33 cellular contexts compared by ENCODE assay signal in genomic region chr12:98945864-98946263, GRCh38.
"Had no signal": no experiment of that assay in that cellular context is flagged by ENCODE, and none has a peak within 500 bp of the region (broad histone marks: within the 10 kb centered on the region; RNA-seq: fewer than 3 reads in every experiment).

No MANE protein-coding gene starts in this region.

- FAIRE-seq: TTC549 had no signal

- H3K9me3 ChIP-seq: ascending aorta, body of pancreas, breast epithelium had no signal

- ATAC-seq: activated CD4-positive, alpha-beta T cell treated with anti-CD3 and anti-CD28 coated beads for 36 hours; activated CD4-positive, CD25-positive, alpha-beta regulatory T cell treated with anti-CD3 and anti-CD28 coated beads, Interleukin-2, amount 50 U/mL, for 24 hours; activated CD8-positive, alpha-beta memory T cell treated with anti-CD3 and anti-CD28 coated beads, Interleukin-2, amount 10 ng/mL, durations not matched to agents 7 days and 5 days; activated CD8-positive, alpha-beta T cell treated with anti-CD3 and anti-CD28 coated beads, Interleukin-2, amount 10 ng/mL, durations not matched to agents 7 days and 5 days; activated naive CD8-positive, alpha-beta T cell treated with anti-CD3 and anti-CD28 coated beads, Interleukin-2, amount 50 U/mL, for 24 hours; body of pancreas; WTC11 had no signal

- H3K27ac ChIP-seq: ascending aorta, body of pancreas, brain microvascular endothelial cell, breast epithelium, WERI-Rb-1 had no signal

- H3K4me1 ChIP-seq: ascending aorta, body of pancreas, breast epithelium had no signal

- DNase-seq: activated CD4-positive, alpha-beta memory T cell treated with anti-CD3 and anti-CD28 coated beads, Interleukin-2, amount 10 ng/mL, durations not matched to agents 7 days and 5 days; activated CD4-positive, alpha-beta T cell treated with anti-CD3 and anti-CD28 coated beads for 1 hour; activated CD4-positive, alpha-beta T cell treated with anti-CD3 and anti-CD28 coated beads for 36 hours; activated CD4-positive, alpha-beta T cell treated with anti-CD3 and anti-CD28 coated beads for 48 hours; activated CD4-positive, alpha-beta T cell treated with anti-CD3 and anti-CD28 coated beads, Interleukin-2, amount 10 ng/mL, durations not matched to agents 7 days and 5 days; activated CD4-positive, alpha-beta T cell treated with anti-CD3 and anti-CD28 coated beads, Interleukin-2, amount 50 U/mL, for 48 hours; activated CD4-positive, CD25-positive, alpha-beta regulatory T cell; activated CD8-positive, alpha-beta memory T cell treated with anti-CD3 and anti-CD28 coated beads for 24 hours; activated CD8-positive, alpha-beta memory T cell treated with anti-CD3 and anti-CD28 coated beads, Interleukin-2, amount 10 ng/mL, durations not matched to agents 7 days and 5 days; activated CD8-positive, alpha-beta memory T cell treated with anti-CD3 and anti-CD28 coated beads, Interleukin-2, amount 50 U/mL, for 48 hours; activated CD8-positive, alpha-beta T cell treated with anti-CD3 and anti-CD28 coated beads, Interleukin-2, amount 10 ng/mL, durations not matched to agents 7 days and 5 days; activated effector memory CD4-positive, alpha-beta T cell treated with Interleukin-2 at 50 U/mL for 16 hours; activated gamma-delta T cell; activated naive CD4-positive, alpha-beta T cell treated with anti-CD3 and anti-CD28 coated beads, Interleukin-2, amount 10 ng/mL, durations not matched to agents 7 days and 5 days; activated naive CD4-positive, alpha-beta T cell treated with Interleukin-2 at 50 U/mL for 16 hours; activated naive CD8-positive, alpha-beta T cell treated with anti-CD3 and anti-CD28 coated beads, Interleukin-2, amount 10 ng/mL, durations not matched to agents 7 days and 5 days; activated naive CD8-positive, alpha-beta T cell treated with anti-CD3 and anti-CD28 coated beads, Interleukin-2, amount 50 U/mL, for 24 hours; activated T-cell treated with anti-CD3 and anti-CD28 coated beads, Interleukin-2, amount 50 U/mL, for 24 hours; activated T-cell treated with anti-CD3 and anti-CD28 coated beads, Interleukin-2, amount 50 U/mL, for 48 hours; amygdala; anterior cingulate cortex; body of pancreas; brain microvascular endothelial cell; central memory CD4-positive, alpha-beta T cell; T-helper 1 cell; T-helper 2 cell; T-helper 9 cell; WERI-Rb-1 had no signal

- H3K4me3 ChIP-seq: ascending aorta, body of pancreas, breast epithelium had no signal

- H3K36me3 ChIP-seq: ascending aorta, brain microvascular endothelial cell, breast epithelium, WERI-Rb-1 had no signal

- H3K27me3 ChIP-seq: ascending aorta, body of pancreas, brain microvascular endothelial cell, breast epithelium had no signal
